ENCODE assay signal across 1 cellular context in the genomic region with DNA sequence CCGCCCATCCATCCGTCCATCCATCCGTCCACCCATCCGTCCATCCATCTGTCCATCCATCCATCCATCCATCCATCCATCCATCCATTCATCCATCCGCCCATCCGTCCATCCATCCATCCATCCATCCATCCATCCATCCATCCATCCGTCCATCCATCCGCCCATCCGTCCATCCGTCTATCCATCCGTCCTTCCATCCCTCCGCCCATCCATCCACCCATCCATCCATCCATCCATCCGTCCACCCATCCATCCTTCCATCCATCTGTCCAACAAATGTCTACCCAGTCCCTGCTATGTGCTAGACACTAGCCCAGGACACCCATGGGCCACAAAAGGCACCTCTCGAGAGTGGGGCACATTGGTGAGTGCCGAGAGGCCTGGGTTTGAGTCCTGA.
TF ChIP-seq lines count a peak whose summit lies in the region.

No MANE protein-coding gene starts in this region.

TF ChIP-seq in H1, 55 proteins besides CTCF, POLR2A, EP300 and RAD21:
- TF ChIP-seq SIRT6 (IDR thresholded peaks at IDR 0.05; ENCODE audit: low read length) (no peak), SP1 (IDR thresholded peaks at IDR 0.05; ENCODE audit: low read depth, low read length) (no peak), RBBP5 (IDR thresholded peaks at IDR 0.05; ENCODE audit: borderline replicate concordance, low read depth, low read length) (no peak), TEAD4 (IDR thresholded peaks at IDR 0.05; ENCODE audit: low read depth, low read length) (no peak), POLR2AphosphoS5 (IDR thresholded peaks at IDR 0.05; ENCODE audit: low read depth, low read length) (no peak), EZH2 (IDR thresholded peaks at IDR 0.05; ENCODE audit: low read depth, low read length, severe bottlenecking) (no peak), MAFK (IDR thresholded peaks at IDR 0.05; ENCODE audit: low read depth, low read length) (no peak), NRF1 (IDR thresholded peaks at IDR 0.05; ENCODE audit: low read depth, low read length) (no peak)
